Comparison of ENCODE assay signal across 8 cellular contexts in genomic region chr19:10717356-10718204, GRCh38. TPM values are rescaled to one million over a fixed set of nuclear protein-coding genes. Genes with fewer than 3 reads are reported as not detected.
DNase-seq lines count a peak whose midpoint lies in the region; ATAC-seq and TF ChIP-seq lines count a peak whose summit lies in the region.

TSS of gene DNM2 (plus strand) at chr19:10718079. CDS start at chr19:10718243, 164 bp downstream.

- under 1% methylated on average over 57 of the region's 57 CpGs for WGBS in liver

- H3K9me3 ChIP-seq in liver (ENCODE audit: control insufficient read depth in 4 of 4, low read length in 3 of 4), result no peaks in the 10 kb centered on the region

- DNase-seq in CD14-positive monocyte (ENCODE audit: low spot score) (peak; percentile 100), NCI-H774 (lab: John Stamatoyannopoulos, UW) (peak; percentile 100), dermis microvascular lymphatic vessel endothelial cell (ENCODE audit: low read depth in 2 of 2) (peak; percentile 100)
- DNase-seq in activated CD4-positive, alpha-beta T cell treated with anti-CD3 and anti-CD28 coated beads, Interleukin-2, amount 50 U/mL, for 48 hours, result peak; percentile 98 to 99
- peak; percentile 95 to 97 for DNase-seq in stimulated activated CD4-positive, alpha-beta T cell treated with anti-CD3 and anti-CD28 coated beads, Interleukin-4, amount 100 ng/mL, for 4 hours

- peak; percentile 97 to 99 for TF ChIP-seq RAD21 in liver (IDR thresholded peaks at IDR 0.05)

- peak; percentile 77 for TF ChIP-seq CTCF in CD14-positive monocyte (IDR thresholded peaks at IDR 0.05)
- peak; percentile 95 for TF ChIP-seq CTCF in liver (IDR thresholded peaks at IDR 0.05; ENCODE audit: low read depth, low read length, missing input control)

- peak within 1 kb of the TSS; percentile 75 to 98 (median 97) for H3K4me3 ChIP-seq in liver (ENCODE audit: low read depth in 1 of 3, low read length in 3 of 3)

- no peaks in the 10 kb centered on the region for H3K27me3 Mint-ChIP-seq in CD14-positive monocyte (ENCODE audit: low read depth in 3 of 3)

- intact Hi-C loops in CD14-positive monocyte (cut with micrococcal nuclease), result loop anchor here (2.0 to 5.0 kb wide), 6 partner anchors 40 to 147 kb away; no protein-coding TSS in a partner anchor

- peaks cover 25% of the 10 kb centered on the region for H3K4me1 Mint-ChIP-seq in CD14-positive monocyte

- peaks cover 2 to 22% (median 16%) of the 10 kb centered on the region in 4 donors for H3K4me1 ChIP-seq in liver (ENCODE audit: control insufficient read depth in 4 of 4, insufficient read depth in 4 of 4, low read length in 3 of 4)

- no peaks in the 10 kb centered on the region for H3K27me3 ChIP-seq in liver (ENCODE audit: control insufficient read depth in 4 of 4, insufficient read depth in 4 of 4, low read length in 3 of 4)

- H3K27ac Mint-ChIP-seq in CD14-positive monocyte, result peak within 1 kb of the TSS; percentile 85 to 97 (median 92)

- H3K4me3 Mint-ChIP-seq in CD14-positive monocyte, result peak within 1 kb of the TSS; percentile 98

- ATAC-seq in GM19372 (IDR thresholded peaks at IDR 0.05; ENCODE audit: low read depth, unreplicated experiment), result peak; percentile 86
- peak; percentile 83 for ATAC-seq in HG03565 (IDR thresholded peaks at IDR 0.05; ENCODE audit: unreplicated experiment)

- peaks cover 0 to 11% (median 7%) of the 10 kb centered on the region in 4 donors for H3K36me3 ChIP-seq in liver (ENCODE audit: control insufficient read depth in 4 of 4, insufficient read depth in 3 of 4, low read depth in 1 of 4, low read length in 3 of 4)

- peak within 1 kb of the TSS; percentile 39 to 75 for H3K9ac ChIP-seq in liver (ENCODE audit: low read depth in 1 of 2, low read length in 2 of 2)

- no peaks in the 10 kb centered on the region for H3K9me3 Mint-ChIP-seq in CD14-positive monocyte

- H3K27ac ChIP-seq in liver (ENCODE audit: low read depth in 1 of 2, low read length in 2 of 2), result peak within 1 kb of the TSS; percentile 75 to 92

- H3K36me3 Mint-ChIP-seq in CD14-positive monocyte, result peaks cover 7 to 16% of the 10 kb centered on the region in 2 donors

TF ChIP-seq in liver, 16 proteins besides CTCF, POLR2A, EP300 and RAD21:
- TF ChIP-seq YY1 (IDR thresholded peaks at IDR 0.05) (peak; percentile 83), SP1 (IDR thresholded peaks at IDR 0.05) (peak; percentile 100), FOXA1 (IDR thresholded peaks at IDR 0.05) (no peak), JUND (IDR thresholded peaks at IDR 0.05) (peak; percentile 23 to 50), ZBTB33 (IDR thresholded peaks at IDR 0.05) (peak; percentile 61), TAF1 (conservative IDR thresholded peaks at IDR 0.05) (no peak), EGR1 (IDR thresholded peaks at IDR 0.05; ENCODE audit: low read depth in 2 of 2) (no peak), HNF4A (conservative IDR thresholded peaks at IDR 0.05) (peak in 1 of 2 donors; percentile 58), GABPA (IDR thresholded peaks at IDR 0.05 in 1 of 2, conservative IDR thresholded peaks at IDR 0.05 in 1 of 2) (peak; percentile 71 to 92), FOXA2 (IDR thresholded peaks at IDR 0.05) (no peak), ATF3 (IDR thresholded peaks at IDR 0.05) (no peak), HNF4G (IDR thresholded peaks at IDR 0.05) (no peak), RXRA (IDR thresholded peaks at IDR 0.05) (peak; percentile 44 to 59), MAX (IDR thresholded peaks at IDR 0.05) (peak; percentile 86), NR2F2 (IDR thresholded peaks at IDR 0.05) (peak; percentile 48)
- TF ChIP-seq, protein P1, sequence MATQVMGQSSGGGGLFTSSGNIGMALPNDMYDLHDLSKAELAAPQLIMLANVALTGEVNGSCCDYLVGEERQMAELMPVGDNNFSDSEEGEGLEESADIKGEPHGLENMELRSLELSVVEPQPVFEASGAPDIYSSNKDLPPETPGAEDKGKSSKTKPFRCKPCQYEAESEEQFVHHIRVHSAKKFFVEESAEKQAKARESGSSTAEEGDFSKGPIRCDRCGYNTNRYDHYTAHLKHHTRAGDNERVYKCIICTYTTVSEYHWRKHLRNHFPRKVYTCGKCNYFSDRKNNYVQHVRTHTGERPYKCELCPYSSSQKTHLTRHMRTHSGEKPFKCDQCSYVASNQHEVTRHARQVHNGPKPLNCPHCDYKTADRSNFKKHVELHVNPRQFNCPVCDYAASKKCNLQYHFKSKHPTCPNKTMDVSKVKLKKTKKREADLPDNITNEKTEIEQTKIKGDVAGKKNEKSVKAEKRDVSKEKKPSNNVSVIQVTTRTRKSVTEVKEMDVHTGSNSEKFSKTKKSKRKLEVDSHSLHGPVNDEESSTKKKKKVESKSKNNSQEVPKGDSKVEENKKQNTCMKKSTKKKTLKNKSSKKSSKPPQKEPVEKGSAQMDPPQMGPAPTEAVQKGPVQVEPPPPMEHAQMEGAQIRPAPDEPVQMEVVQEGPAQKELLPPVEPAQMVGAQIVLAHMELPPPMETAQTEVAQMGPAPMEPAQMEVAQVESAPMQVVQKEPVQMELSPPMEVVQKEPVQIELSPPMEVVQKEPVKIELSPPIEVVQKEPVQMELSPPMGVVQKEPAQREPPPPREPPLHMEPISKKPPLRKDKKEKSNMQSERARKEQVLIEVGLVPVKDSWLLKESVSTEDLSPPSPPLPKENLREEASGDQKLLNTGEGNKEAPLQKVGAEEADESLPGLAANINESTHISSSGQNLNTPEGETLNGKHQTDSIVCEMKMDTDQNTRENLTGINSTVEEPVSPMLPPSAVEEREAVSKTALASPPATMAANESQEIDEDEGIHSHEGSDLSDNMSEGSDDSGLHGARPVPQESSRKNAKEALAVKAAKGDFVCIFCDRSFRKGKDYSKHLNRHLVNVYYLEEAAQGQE (IDR thresholded peaks at IDR 0.05), result no peak

RNA-seq across cellular contexts. Expression of gene DNM2, which starts in this region (rescaled TPM):
- polyA plus RNA-seq in CD14-positive monocyte, result 10 to 100 TPM; 53.0 to 69.5 TPM
- total RNA-seq in dermis microvascular lymphatic vessel endothelial cell, result 77.4 and 107 TPM in 2 replicates
- total RNA-seq in liver, result 10 to 100 TPM; 79.5 to 95.1 TPM
- polyA plus RNA-seq in liver, result 10 to 100 TPM; 23.1 to 38.6 TPM

Comparison
In these comparisons a context has a peak if more than half of its experiments do, and no peak if none do; other contexts are left out.
1. Peak in every context shown above with its lines: DNase-seq, ATAC-seq, H3K4me3 ChIP-seq and H3K27ac ChIP-seq.